1 cellular context compared by ENCODE assay signal in genomic region chr6:25329156-25329555, GRCh38.
TF ChIP-seq lines count a peak whose summit lies in the region.

No MANE protein-coding gene starts in this region.

TF ChIP-seq in GM23338, 12 proteins besides CTCF, POLR2A, EP300 and RAD21 (continued from another document):
- TF ChIP-seq, protein P1, sequence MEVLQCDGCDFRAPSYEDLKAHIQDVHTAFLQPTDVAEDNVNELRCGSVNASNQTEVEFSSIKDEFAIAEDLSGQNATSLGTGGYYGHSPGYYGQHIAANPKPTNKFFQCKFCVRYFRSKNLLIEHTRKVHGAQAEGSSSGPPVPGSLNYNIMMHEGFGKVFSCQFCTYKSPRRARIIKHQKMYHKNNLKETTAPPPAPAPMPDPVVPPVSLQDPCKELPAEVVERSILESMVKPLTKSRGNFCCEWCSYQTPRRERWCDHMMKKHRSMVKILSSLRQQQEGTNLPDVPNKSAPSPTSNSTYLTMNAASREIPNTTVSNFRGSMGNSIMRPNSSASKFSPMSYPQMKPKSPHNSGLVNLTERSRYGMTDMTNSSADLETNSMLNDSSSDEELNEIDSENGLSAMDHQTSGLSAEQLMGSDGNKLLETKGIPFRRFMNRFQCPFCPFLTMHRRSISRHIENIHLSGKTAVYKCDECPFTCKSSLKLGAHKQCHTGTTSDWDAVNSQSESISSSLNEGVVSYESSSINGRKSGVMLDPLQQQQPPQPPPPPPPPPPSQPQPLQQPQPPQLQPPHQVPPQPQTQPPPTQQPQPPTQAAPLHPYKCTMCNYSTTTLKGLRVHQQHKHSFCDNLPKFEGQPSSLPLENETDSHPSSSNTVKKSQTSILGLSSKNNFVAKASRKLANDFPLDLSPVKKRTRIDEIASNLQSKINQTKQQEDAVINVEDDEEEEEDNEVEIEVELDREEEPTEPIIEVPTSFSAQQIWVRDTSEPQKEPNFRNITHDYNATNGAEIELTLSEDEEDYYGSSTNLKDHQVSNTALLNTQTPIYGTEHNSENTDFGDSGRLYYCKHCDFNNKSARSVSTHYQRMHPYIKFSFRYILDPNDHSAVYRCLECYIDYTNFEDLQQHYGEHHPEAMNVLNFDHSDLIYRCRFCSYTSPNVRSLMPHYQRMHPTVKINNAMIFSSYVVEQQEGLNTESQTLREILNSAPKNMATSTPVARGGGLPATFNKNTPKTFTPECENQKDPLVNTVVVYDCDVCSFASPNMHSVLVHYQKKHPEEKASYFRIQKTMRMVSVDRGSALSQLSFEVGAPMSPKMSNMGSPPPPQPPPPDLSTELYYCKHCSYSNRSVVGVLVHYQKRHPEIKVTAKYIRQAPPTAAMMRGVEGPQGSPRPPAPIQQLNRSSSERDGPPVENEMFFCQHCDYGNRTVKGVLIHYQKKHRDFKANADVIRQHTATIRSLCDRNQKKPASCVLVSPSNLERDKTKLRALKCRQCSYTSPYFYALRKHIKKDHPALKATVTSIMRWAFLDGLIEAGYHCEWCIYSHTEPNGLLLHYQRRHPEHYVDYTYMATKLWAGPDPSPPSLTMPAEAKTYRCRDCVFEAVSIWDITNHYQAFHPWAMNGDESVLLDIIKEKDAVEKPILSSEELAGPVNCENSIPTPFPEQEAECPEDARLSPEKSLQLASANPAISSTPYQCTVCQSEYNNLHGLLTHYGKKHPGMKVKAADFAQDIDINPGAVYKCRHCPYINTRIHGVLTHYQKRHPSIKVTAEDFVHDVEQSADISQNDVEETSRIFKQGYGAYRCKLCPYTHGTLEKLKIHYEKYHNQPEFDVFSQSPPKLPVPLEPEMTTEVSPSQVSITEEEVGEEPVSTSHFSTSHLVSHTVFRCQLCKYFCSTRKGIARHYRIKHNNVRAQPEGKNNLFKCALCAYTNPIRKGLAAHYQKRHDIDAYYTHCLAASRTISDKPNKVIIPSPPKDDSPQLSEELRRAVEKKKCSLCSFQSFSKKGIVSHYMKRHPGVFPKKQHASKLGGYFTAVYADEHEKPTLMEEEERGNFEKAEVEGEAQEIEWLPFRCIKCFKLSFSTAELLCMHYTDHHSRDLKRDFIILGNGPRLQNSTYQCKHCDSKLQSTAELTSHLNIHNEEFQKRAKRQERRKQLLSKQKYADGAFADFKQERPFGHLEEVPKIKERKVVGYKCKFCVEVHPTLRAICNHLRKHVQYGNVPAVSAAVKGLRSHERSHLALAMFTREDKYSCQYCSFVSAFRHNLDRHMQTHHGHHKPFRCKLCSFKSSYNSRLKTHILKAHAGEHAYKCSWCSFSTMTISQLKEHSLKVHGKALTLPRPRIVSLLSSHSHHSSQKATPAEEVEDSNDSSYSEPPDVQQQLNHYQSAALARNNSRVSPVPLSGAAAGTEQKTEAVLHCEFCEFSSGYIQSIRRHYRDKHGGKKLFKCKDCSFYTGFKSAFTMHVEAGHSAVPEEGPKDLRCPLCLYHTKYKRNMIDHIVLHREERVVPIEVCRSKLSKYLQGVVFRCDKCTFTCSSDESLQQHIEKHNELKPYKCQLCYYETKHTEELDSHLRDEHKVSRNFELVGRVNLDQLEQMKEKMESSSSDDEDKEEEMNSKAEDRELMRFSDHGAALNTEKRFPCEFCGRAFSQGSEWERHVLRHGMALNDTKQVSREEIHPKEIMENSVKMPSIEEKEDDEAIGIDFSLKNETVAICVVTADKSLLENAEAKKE (CRISPR knock-in tag; IDR thresholded peaks at IDR 0.05), result no peak
- TF ChIP-seq POLR2AphosphoS5 (IDR thresholded peaks at IDR 0.05; ENCODE audit: low read depth) (no peak), EZH2 (IDR thresholded peaks at IDR 0.05; ENCODE audit: low read depth, unreplicated experiment) (no peak), ZNF331 (CRISPR knock-in tag; IDR thresholded peaks at IDR 0.05; ENCODE audit: low read depth) (no peak), STAT1 (IDR thresholded peaks at IDR 0.05; ENCODE audit: unreplicated experiment) (no peak)
